In genomic region chr5:167664222-167664804, GRCh38 we compare ENCODE assay signal across 15 cellular contexts.
DNase-seq lines count a peak whose midpoint lies in the region; ATAC-seq and TF ChIP-seq lines count a peak whose summit lies in the region.
"Had no signal": no experiment of that assay in that cellular context is flagged by ENCODE, and none has a peak within 500 bp of the region (broad histone marks: within the 10 kb centered on the region; RNA-seq: fewer than 3 reads in every experiment).

No MANE protein-coding gene starts in this region.

- no peaks in the 10 kb centered on the region for H3K27me3 Mint-ChIP-seq in mesothelial cell of epicardium (ENCODE audit: low read depth)
- H3K27me3 Mint-ChIP-seq: B cell; CD4-positive, alpha-beta T cell had no signal

- ATAC-seq in GM19023 (IDR thresholded peaks at IDR 0.05; ENCODE audit: unreplicated experiment) = peak; percentile 54
- peak; percentile 52 for ATAC-seq in HG02759 (IDR thresholded peaks at IDR 0.05; ENCODE audit: unreplicated experiment)
- peak; percentile 64 for ATAC-seq in HG03432 (IDR thresholded peaks at IDR 0.05; ENCODE audit: unreplicated experiment)
- no peak for ATAC-seq in GM18868 (IDR thresholded peaks at IDR 0.05; ENCODE audit: unreplicated experiment)

- TF ChIP-seq CTCF in mesothelial cell of epicardium (IDR thresholded peaks at IDR 0.05; ENCODE audit: unreplicated experiment) = no peak

- no peaks in the 10 kb centered on the region for H3K9me3 Mint-ChIP-seq in mesothelial cell of epicardium
- H3K9me3 Mint-ChIP-seq: CD4-positive, alpha-beta T cell had no signal

- DNase-seq in mesothelial cell of epicardium (ENCODE audit: low spot score in 2 of 2, unreplicated experiment in 2 of 2) = no peak
- no peak for DNase-seq in activated naive CD4-positive, alpha-beta T cell treated with anti-CD3 and anti-CD28 coated beads, Interleukin-2, amount 50 U/mL, for 16 hours
- no peak for DNase-seq in H4 (ENCODE audit: low spot score)
- no peak for DNase-seq in kidney glomerular epithelial cell (lab: John Stamatoyannopoulos, UW)
- DNase-seq: C1 segment of cervical spinal cord; Calu3; CD4-positive, alpha-beta T cell; DMS79; GM23248; H7 had no signal

- H3K4me1 Mint-ChIP-seq in mesothelial cell of epicardium = peaks cover 45% of the 10 kb centered on the region
- H3K4me1 Mint-ChIP-seq: B cell had no signal

- H3K27ac Mint-ChIP-seq in mesothelial cell of epicardium = peak overlapping the region; percentile 45
- H3K27ac Mint-ChIP-seq: B cell; CD4-positive, alpha-beta T cell had no signal

- no peak overlapping the region for H3K4me3 Mint-ChIP-seq in mesothelial cell of epicardium
- H3K4me3 Mint-ChIP-seq: B cell; CD4-positive, alpha-beta T cell had no signal

- H3K36me3 Mint-ChIP-seq in mesothelial cell of epicardium = no peaks in the 10 kb centered on the region
